Comparison of ENCODE assay signal across 8 cellular contexts in the genomic region with DNA sequence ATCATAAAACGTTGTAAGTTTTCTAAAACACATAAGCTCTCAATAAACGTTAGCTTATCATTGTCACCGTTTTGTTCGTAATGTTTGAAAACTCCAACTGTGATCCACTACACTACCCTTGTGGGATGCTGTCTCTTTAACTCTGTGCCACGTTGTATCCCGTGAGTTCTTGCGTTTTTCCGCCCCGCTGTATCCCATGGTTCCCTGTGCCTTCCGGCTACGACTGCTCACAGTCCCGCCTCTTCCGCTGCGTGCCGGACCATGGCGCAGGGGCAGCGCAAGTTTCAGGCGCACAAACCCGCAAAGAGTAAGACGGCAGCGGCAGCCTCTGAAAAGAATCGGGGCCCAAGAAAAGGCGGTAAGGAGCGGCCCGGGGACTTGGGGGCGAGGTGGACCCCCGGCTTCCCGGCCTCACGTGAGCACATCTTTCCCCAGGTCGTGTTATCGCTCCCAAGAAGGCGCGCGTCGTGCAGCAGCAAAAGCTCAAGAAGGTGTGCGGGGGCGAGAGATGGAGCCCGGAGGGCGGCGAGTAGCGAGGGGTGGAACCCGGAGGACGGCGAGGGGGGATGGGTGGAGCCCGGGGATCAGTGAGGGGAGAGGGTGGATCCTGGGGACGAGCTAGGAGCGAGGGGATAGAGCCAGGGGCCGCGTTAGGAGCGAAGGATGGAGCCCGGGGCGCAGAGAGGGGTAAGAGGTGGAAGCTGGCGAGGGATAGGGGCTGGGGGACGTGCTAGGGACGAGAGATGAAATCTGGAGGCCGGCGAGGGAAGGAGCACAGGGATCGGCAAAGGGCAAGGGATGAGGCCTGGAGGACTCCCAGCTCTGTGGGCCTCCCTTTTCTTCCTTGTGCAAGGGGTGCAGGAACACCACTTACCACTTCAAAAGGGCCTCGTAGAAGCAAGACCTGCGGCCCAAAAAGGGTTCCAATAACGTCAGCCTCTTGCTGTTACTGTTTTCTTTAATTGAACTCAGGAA. TPM values are rescaled to one million over a fixed set of nuclear protein-coding genes. Genes with fewer than 3 reads are reported as not detected.
DNase-seq lines count a peak whose midpoint lies in the region; ATAC-seq and TF ChIP-seq lines count a peak whose summit lies in the region.

A gene (plus strand): TSS at position 240 of the 975 bp plus-strand sequence. CDS start 22 bp downstream, at position 262.

- peak; percentile 92 for TF ChIP-seq POLR2A in breast epithelium (IDR thresholded peaks at IDR 0.05)

- H3K9ac ChIP-seq in skeletal muscle tissue (ENCODE audit: low read depth in 1 of 3, low read length in 3 of 3) = peak within 1 kb of the TSS; percentile 93 to 98 (median 97)

- H3K27me3 ChIP-seq in ACC112 (ENCODE audit: insufficient read depth, low read length) (no peaks in the 10 kb centered on the region), breast epithelium (no peaks in the 10 kb centered on the region), skeletal muscle tissue (ENCODE audit: control insufficient read depth in 3 of 3, insufficient read depth in 3 of 3, low read length in 3 of 3) (no peaks in the 10 kb centered on the region)

- intact Hi-C loops in breast epithelium (cut with DNase I; ENCODE audit: low total_unique reads) = no loop called here

- H3K79me2 ChIP-seq in ACC112 (ENCODE audit: control insufficient read depth, insufficient read depth, low read length, unreplicated experiment) = peaks cover 21% of the 10 kb centered on the region

- peak within 1 kb of the TSS; percentile 62 for H2AFZ ChIP-seq in ACC112 (ENCODE audit: low read length, unreplicated experiment)

- ATAC-seq in GM18870 (IDR thresholded peaks at IDR 0.05; ENCODE audit: unreplicated experiment) (peak; percentile 88), HG03135 (IDR thresholded peaks at IDR 0.05; ENCODE audit: unreplicated experiment) (peak; percentile 88)

- TF ChIP-seq CTCF in VCaP (conservative IDR thresholded peaks at IDR 0.05) (no peak), breast epithelium (IDR thresholded peaks at IDR 0.05) (no peak)

- H3K9me3 ChIP-seq in breast epithelium (no peaks in the 10 kb centered on the region), iPS-18c (ENCODE audit: control insufficient read depth, insufficient read depth, low read length) (peaks cover 4% of the 10 kb centered on the region), skeletal muscle tissue (ENCODE audit: control insufficient read depth in 3 of 3, low read length in 3 of 3) (no peaks in the 10 kb centered on the region)

- DNase-seq in NCI-H2196 treated with DMSO at 0.1 percent for 48 hours (lab: John Stamatoyannopoulos, UW; ENCODE audit: unreplicated experiment) = peak; percentile 79
- peak; percentile 85 to 88 for DNase-seq in breast epithelium (ENCODE audit: low spot score in 2 of 2)

- H3K36me3 ChIP-seq in ACC112 (ENCODE audit: insufficient read depth, low read length) (peaks cover 9% of the 10 kb centered on the region; the same call in 1 of the 2 replicates), breast epithelium (no peaks in the 10 kb centered on the region), skeletal muscle tissue (ENCODE audit: control insufficient read depth in 3 of 3, insufficient read depth in 3 of 3, low read length in 3 of 3) (peaks cover 31 to 43% (median 39%) of the 10 kb centered on the region in 3 donors)

- H3K27ac ChIP-seq in ACC112 (ENCODE audit: low read depth, low read length) (peak within 1 kb of the TSS; percentile 73), VCaP (peak within 1 kb of the TSS; percentile 88), breast epithelium (peak within 1 kb of the TSS; percentile 93 to 96), skeletal muscle tissue (ENCODE audit: low read depth, low read length) (peak within 1 kb of the TSS; percentile 67)

- H3K4me3 ChIP-seq in ACC112 (ENCODE audit: low read depth, low read length) = peak within 1 kb of the TSS; percentile 97
- H3K4me3 ChIP-seq in breast epithelium = peak within 1 kb of the TSS; percentile 96 to 98 (median 96)
- peak within 1 kb of the TSS; percentile 97 for H3K4me3 ChIP-seq in iPS-18c (ENCODE audit: insufficient read depth, low read depth, low read length)
- H3K4me3 ChIP-seq in skeletal muscle tissue (ENCODE audit: low read length in 3 of 3) = peak within 1 kb of the TSS; percentile 75 to 94 (median 85)

- H3K4me1 ChIP-seq in ACC112 (ENCODE audit: control insufficient read depth, insufficient read depth, low read length, unreplicated experiment) = peaks cover 3% of the 10 kb centered on the region
- H3K4me1 ChIP-seq in breast epithelium = peaks cover 0 to 4% of the 10 kb centered on the region in 2 donors
- peaks cover 13 to 20% (median 16%) of the 10 kb centered on the region in 3 donors for H3K4me1 ChIP-seq in skeletal muscle tissue (ENCODE audit: control insufficient read depth in 3 of 3, insufficient read depth in 3 of 3, low read length in 3 of 3)

RNA-seq across cellular contexts. Expression of the gene that starts here (rescaled TPM):
- total RNA-seq in breast epithelium (100 to 1,000 TPM; 134 to 175 (median 137) TPM), skeletal muscle tissue (36.0 TPM)

Comparison
In these comparisons a context has a peak if more than half of its experiments do, and no peak if none do; other contexts are left out.
1. Peak in every context shown above with its lines: DNase-seq, ATAC-seq, H3K4me3 ChIP-seq and H3K27ac ChIP-seq.